Comparison of ENCODE assay signal across 1 cellular context in genomic region chr5:134115806-134116175, GRCh38.
TF ChIP-seq lines count a peak whose summit lies in the region.

No MANE protein-coding gene starts in this region.

TF ChIP-seq in GM12878, 131 proteins besides CTCF, POLR2A, EP300 and RAD21 (continued from another document):
- peak; percentile 22 for TF ChIP-seq MLLT1 (IDR thresholded peaks at IDR 0.05)
